ENCODE assay signal across 8 cellular contexts in the genomic region with DNA sequence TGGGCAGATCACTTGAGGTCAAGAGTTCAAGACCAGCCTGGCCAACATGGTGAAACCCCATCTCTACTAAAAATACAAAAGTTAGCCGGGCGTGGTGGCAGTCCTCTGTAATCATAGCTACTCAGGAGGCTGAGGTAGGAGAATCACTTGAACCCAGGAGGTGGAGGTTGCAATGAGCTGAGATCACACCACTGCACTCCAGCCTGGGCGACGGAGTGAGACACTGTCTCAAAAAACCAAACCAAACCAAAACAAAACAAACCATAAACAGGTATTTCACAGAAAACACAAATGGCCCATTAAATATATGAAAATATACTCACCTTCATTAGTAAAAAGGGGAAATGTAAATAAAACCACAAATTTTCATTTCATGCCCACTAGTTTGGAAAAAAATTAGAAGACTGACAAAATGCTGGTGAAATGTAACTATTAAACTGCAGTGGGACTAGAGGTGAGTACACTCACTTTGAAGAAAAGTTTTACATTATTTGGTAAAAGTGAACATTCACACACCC.
DNase-seq lines count a peak whose midpoint lies in the region; ATAC-seq and TF ChIP-seq lines count a peak whose summit lies in the region.
"Not testable (repeated sequence)": the region's sequence is repeated elsewhere in the genome, so short reads cannot be mapped to it uniquely, and the experiment has no call there.

No MANE protein-coding gene starts in this region.

- DNase-seq in GM10248 (ENCODE audit: extremely low spot score) (peak; percentile 32), NAMALWA (ENCODE audit: low spot score) (peak; percentile 30), sciatic nerve (ENCODE audit: low spot score) (peak; percentile 22)

- POLR2A ChIA-PET in GM10248 (lab: Yijun Ruan, JAX) = interaction anchor here (0.7 to 0.8 kb wide), 2 partner anchors 10 to 51 kb away, joined by 4 read pairs; no protein-coding TSS in a partner anchor

- intact Hi-C loops in sciatic nerve (cut with DNase I) = not testable (repeated sequence)

- CTCF ChIA-PET in GM10248 (lab: Yijun Ruan, JAX) = interaction anchor here (1.1 to 1.4 kb wide), 3 partner anchors 8 to 51 kb away, joined by 4 to 11 read pairs (median 4); no protein-coding TSS in a partner anchor

- not testable (repeated sequence) for TF ChIP-seq CTCF in GM10248 (IDR thresholded peaks at IDR 0.05; ENCODE audit: control extremely low read depth, extremely low read depth, low read depth, missing control alignments)

- ATAC-seq in GM18870 (IDR thresholded peaks at IDR 0.05; ENCODE audit: unreplicated experiment) = peak; percentile 54
- ATAC-seq in GM19468 (IDR thresholded peaks at IDR 0.05; ENCODE audit: extremely low read depth, unreplicated experiment) = peak; percentile 27
- ATAC-seq in GM21786 (IDR thresholded peaks at IDR 0.05; ENCODE audit: unreplicated experiment) = peak; percentile 46
- peak; percentile 38 for ATAC-seq in HG02943 (IDR thresholded peaks at IDR 0.05; ENCODE audit: low read depth, unreplicated experiment)
- peak; percentile 36 for ATAC-seq in HG03342 (IDR thresholded peaks at IDR 0.05; ENCODE audit: unreplicated experiment)
- not testable (repeated sequence) for ATAC-seq in sciatic nerve
